In the genomic region with DNA sequence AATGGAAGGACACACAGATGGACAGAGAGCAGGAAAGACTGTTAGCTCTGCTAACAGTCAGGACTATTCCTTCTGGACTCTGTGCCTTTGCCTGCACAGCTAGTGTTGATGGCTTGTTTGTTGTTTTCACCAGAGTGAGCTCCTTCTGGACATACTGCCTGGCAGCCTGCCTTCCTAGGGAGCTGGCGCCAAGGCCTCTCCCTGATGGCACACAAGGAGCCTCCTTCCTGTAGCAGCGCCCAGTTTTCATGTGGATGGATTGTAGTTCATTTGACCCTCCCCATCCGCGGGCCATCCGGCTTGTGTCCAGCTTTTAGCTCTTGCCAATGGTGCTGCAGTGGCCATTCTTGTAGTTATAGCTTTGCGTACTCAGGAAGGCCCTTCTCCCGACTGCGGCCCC, we compare ENCODE assay signal across 12 cellular contexts.
DNase-seq lines count a peak whose midpoint lies in the region; ATAC-seq lines count a peak whose summit lies in the region.
"Had no signal": no experiment of that assay in that cellular context is flagged by ENCODE, and none has a peak within 500 bp of the region (broad histone marks: within the 10 kb centered on the region; RNA-seq: fewer than 3 reads in every experiment).

No MANE protein-coding gene starts in this region.

- DNase-seq in NCI-H1092 (lab: John Stamatoyannopoulos, UW) (peak; percentile 69), fibroblast of the conjunctiva (ENCODE audit: low read depth) (peak; percentile 18), putamen (ENCODE audit: low spot score) (peak; percentile 77), GM19238 (ENCODE audit: insufficient read length, low spot score) (no peak), GF-D8 (lab: John Stamatoyannopoulos, UW) (no peak)
- DNase-seq: activated naive CD4-positive, alpha-beta T cell treated with Interleukin-2 at 50 U/mL for 16 hours; effector memory CD8-positive, alpha-beta T cell; NCI-H2227 treated with DMSO at 0.1 percent for 48 hours; SIG-M5; trophoblast cell had no signal

- ATAC-seq in GM18861 (IDR thresholded peaks at IDR 0.05; ENCODE audit: unreplicated experiment) = no peak
- ATAC-seq: activated CD4-positive, CD25-positive, alpha-beta regulatory T cell treated with anti-CD3 and anti-CD28 coated beads, Interleukin-2, amount 50 U/mL, for 24 hours; effector memory CD8-positive, alpha-beta T cell had no signal

Comparison
In these comparisons a context has a peak if more than half of its experiments do, and no peak if none do; other contexts are left out.
1. DNase-seq: peak in NCI-H1092 (single experiment), fibroblast of the conjunctiva (single experiment) and putamen (single experiment); none in GM19238 (single experiment) and GF-D8 (single experiment).